ENCODE assay signal across 15 cellular contexts in the genomic region with DNA sequence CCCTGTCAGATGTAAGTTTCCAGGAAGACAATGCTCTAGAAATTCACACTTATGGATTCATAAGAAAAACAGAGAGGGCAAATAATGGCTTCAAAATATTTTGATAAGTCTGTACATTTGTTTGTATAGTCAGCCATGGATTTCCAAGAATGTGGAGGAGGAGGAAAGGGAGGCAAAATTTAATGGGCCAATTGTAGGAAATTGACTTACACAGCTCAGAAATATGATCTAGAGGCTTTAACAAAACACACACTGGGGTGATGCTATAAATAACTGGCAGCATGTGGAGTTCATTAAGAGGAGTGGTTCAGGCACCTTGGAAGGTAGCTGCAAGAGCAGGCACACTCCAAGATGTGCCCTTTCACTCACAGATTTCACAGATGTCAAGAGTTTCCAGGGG.
DNase-seq lines count a peak whose midpoint lies in the region; ATAC-seq and TF ChIP-seq lines count a peak whose summit lies in the region.
"Had no signal": no experiment of that assay in that cellular context is flagged by ENCODE, and none has a peak within 500 bp of the region (broad histone marks: within the 10 kb centered on the region; RNA-seq: fewer than 3 reads in every experiment).

No MANE protein-coding gene starts in this region.

- H4K20me1 ChIP-seq in PC-9 (ENCODE audit: insufficient read depth) (no peaks in the 10 kb centered on the region), smooth muscle cell (ENCODE audit: low read depth) (no peaks in the 10 kb centered on the region)

- H3K79me2 ChIP-seq in PC-9 (ENCODE audit: low read depth) = no peaks in the 10 kb centered on the region
- H3K79me2 ChIP-seq in smooth muscle cell (ENCODE audit: low read depth) = no peaks in the 10 kb centered on the region

- no peaks in the 10 kb centered on the region for H3F3A ChIP-seq in PC-9 (ENCODE audit: insufficient read depth, low read depth)
- no peaks in the 10 kb centered on the region for H3F3A ChIP-seq in smooth muscle cell (ENCODE audit: low read depth)

- POLR2A ChIA-PET in PC-9 (lab: Charles Lee; ENCODE audit: unreplicated experiment) = interaction anchor here (0.6 kb wide), 1 partner anchor 238 kb away, joined by 8 read pairs; no protein-coding TSS in a partner anchor

- H3K9ac ChIP-seq in smooth muscle cell (ENCODE audit: low read depth) = no peak overlapping the region

- H3K27me3 ChIP-seq in PC-9 (ENCODE audit: insufficient read depth, low read depth) = no peaks in the 10 kb centered on the region
- H3K27me3 ChIP-seq in smooth muscle cell (ENCODE audit: low read depth) = no peaks in the 10 kb centered on the region

- H3K4me2 ChIP-seq in PC-9 = 0 out of 2 replicates have a peak overlapping the region, but pooled peaks have one; percentile 1
- peak overlapping the region; percentile 20 for H3K4me2 ChIP-seq in smooth muscle cell

- no peaks in the 10 kb centered on the region for H3K9me2 ChIP-seq in PC-9 (ENCODE audit: insufficient read depth)

- H3K27ac ChIP-seq in PC-9 (no peak overlapping the region), smooth muscle cell (ENCODE audit: low read depth) (no peak overlapping the region)
- H3K27ac ChIP-seq: epithelial cell of prostate had no signal

- H3K4me1 ChIP-seq in PC-9 (replicated peaks; ENCODE audit: insufficient read depth) = peaks cover 8% of the 10 kb centered on the region; the same call in 1 of the 2 replicates
- no peaks in the 10 kb centered on the region for H3K4me1 ChIP-seq in smooth muscle cell (ENCODE audit: low read depth)

- no peaks in the 10 kb centered on the region for H3K9me3 ChIP-seq in PC-9 (ENCODE audit: insufficient read depth, low read depth)
- H3K9me3 ChIP-seq in smooth muscle cell (replicated peaks; ENCODE audit: low read depth) = no peaks in the 10 kb centered on the region

- CTCF ChIA-PET in PC-9 (lab: Charles Lee) = no interaction called here

- H2AFZ ChIP-seq in PC-9 (no peak overlapping the region), smooth muscle cell (ENCODE audit: low read depth) (peak overlapping the region; percentile 45)

- DNase-seq in NCI-H1417 (lab: John Stamatoyannopoulos, UW) = peak in 2 of 3 experiments; percentile 4 to 30
- no peak for DNase-seq in NCI-H1417 treated with DMSO at 0.1 percent for 48 hours (lab: John Stamatoyannopoulos, UW)
- peak in 1 of 2 experiments; percentile 8 for DNase-seq in PC-9
- peak; percentile 68 for DNase-seq in fibroblast of pulmonary artery (ENCODE audit: low read depth)
- DNase-seq in smooth muscle cell (lab: John Stamatoyannopoulos, UW; ENCODE audit: unreplicated experiment) = no peak
- DNase-seq in hippocampal formation (lab: John Stamatoyannopoulos, UW) = no peak
- DNase-seq in cerebellar nuclear complex (lab: John Stamatoyannopoulos, UW) = no peak
- DNase-seq: activated CD8-positive, alpha-beta memory T cell treated with anti-CD3 and anti-CD28 coated beads, Interleukin-2, amount 50 U/mL, for 48 hours; islet precursor cell; NCI-H2227 treated with DMSO at 0.1 percent for 48 hours; stimulated activated CD4-positive, alpha-beta T cell treated with anti-CD3 and anti-CD28 coated beads, Interleukin-2, amount 100 ng/mL, for 48 hours; stimulated activated naive CD8-positive, alpha-beta T cell treated with anti-CD3 and anti-CD28 coated beads, Interleukin-15, amount 100 ng/mL, for 72 hours had no signal

- ATAC-seq in GM21515 (IDR thresholded peaks at IDR 0.05; ENCODE audit: unreplicated experiment) = no peak
- ATAC-seq: Right ventricle myocardium inferior; stimulated activated naive CD8-positive, alpha-beta T cell treated with anti-CD3 and anti-CD28 coated beads, Interleukin-15, amount 100 ng/mL, for 72 hours had no signal

- no peak for TF ChIP-seq CTCF in PC-9 (conservative IDR thresholded peaks at IDR 0.05)
- no peak for TF ChIP-seq CTCF in fibroblast of pulmonary artery (IDR thresholded peaks at IDR 0.05; ENCODE audit: low read length, missing control alignments)
- no peak for TF ChIP-seq CTCF in smooth muscle cell (IDR thresholded peaks at IDR 0.05; ENCODE audit: borderline replicate concordance, insufficient read depth, poor library complexity, severe bottlenecking)

- no TSS peak for BruUV-seq in PC-9 (replicated peaks; lab: Mats Ljungman, UMichigan)

- no peaks in the 10 kb centered on the region for H3K36me3 ChIP-seq in PC-9 (ENCODE audit: low read depth)
- H3K36me3 ChIP-seq in smooth muscle cell (ENCODE audit: low read depth) = no peaks in the 10 kb centered on the region

- H3K4me3 ChIP-seq in PC-9 (no peak overlapping the region), fibroblast of pulmonary artery (replicated peaks; ENCODE audit: low read depth, low read length) (no peak overlapping the region), smooth muscle cell (no peak overlapping the region)

- intact Hi-C loops in PC-9 (cut with micrococcal nuclease; ENCODE audit: unreplicated experiment) = no loop called here

Comparison
In these comparisons a context has a peak if more than half of its experiments do, and no peak if none do; other contexts are left out.
1. DNase-seq: peak in NCI-H1417 (2 of 3) and fibroblast of pulmonary artery (single experiment); none in NCI-H1417 treated with DMSO at 0.1 percent for 48 hours (single experiment), smooth muscle cell (single experiment), hippocampal formation (0 of 2) and cerebellar nuclear complex (0 of 2).